Comparison of ENCODE assay signal across 20 cellular contexts in genomic region chr5:13658761-13659160, GRCh38.
"Had no signal": no experiment of that assay in that cellular context is flagged by ENCODE, and none has a peak within 500 bp of the region (broad histone marks: within the 10 kb centered on the region; RNA-seq: fewer than 3 reads in every experiment).

No MANE protein-coding gene starts in this region.

- DNase-seq: activated B cell treated with CpG ODN at 0.5 μM for 24 hours; activated CD4-positive, alpha-beta T cell treated with anti-CD3 and anti-CD28 coated beads for 36 hours; activated CD4-positive, alpha-beta T cell treated with anti-CD3 and anti-CD28 coated beads, Interleukin-2, amount 50 U/mL, for 4 hours; activated naive CD4-positive, alpha-beta T cell treated with anti-CD3 and anti-CD28 coated beads for 36 hours; activated naive CD8-positive, alpha-beta T cell treated with anti-CD3 and anti-CD28 coated beads, Interleukin-2, amount 10 ng/mL, durations not matched to agents 7 days and 5 days; activated T-cell treated with anti-CD3 and anti-CD28 coated beads, Interleukin-2, amount 50 U/mL, for 48 hours; amygdala; erythroblast; glutamatergic neuron; hippocampal formation; left ventricle myocardium superior; ovary; stimulated activated CD4-positive, alpha-beta T cell treated with anti-CD3 and anti-CD28 coated beads, Interleukin-4, amount 100 ng/mL, for 24 hours; stimulated activated naive CD4-positive, alpha-beta T cell treated with Interleukin-2 at 50 U/mL for 16 hours; T-helper 9 cell had no signal

- H3K27ac ChIP-seq: ovary, prostate gland, right atrium auricular region, thoracic aorta, vagina had no signal

- H3K36me3 ChIP-seq: ovary, prostate gland, right atrium auricular region, thoracic aorta, vagina had no signal

- H3K4me3 ChIP-seq: ovary, prostate gland, right atrium auricular region, thoracic aorta, vagina had no signal

- ATAC-seq: activated CD4-positive, alpha-beta T cell treated with anti-CD3 and anti-CD28 coated beads for 36 hours; left ventricle myocardium superior; natural killer cell treated with Interleukin-12 subunit alpha and Interleukin-12 subunit beta and Interleukin-15 and Interleukin-18, amount 100 ng/mL, for 72 hours had no signal

- H3K27me3 ChIP-seq: ovary, right atrium auricular region, vagina had no signal

- H3K9me3 ChIP-seq: ovary, prostate gland, right atrium auricular region, thoracic aorta, vagina had no signal

- H3K4me1 ChIP-seq: prostate gland, right atrium auricular region, vagina had no signal
